ENCODE assay signal across 23 cellular contexts in the genomic region with DNA sequence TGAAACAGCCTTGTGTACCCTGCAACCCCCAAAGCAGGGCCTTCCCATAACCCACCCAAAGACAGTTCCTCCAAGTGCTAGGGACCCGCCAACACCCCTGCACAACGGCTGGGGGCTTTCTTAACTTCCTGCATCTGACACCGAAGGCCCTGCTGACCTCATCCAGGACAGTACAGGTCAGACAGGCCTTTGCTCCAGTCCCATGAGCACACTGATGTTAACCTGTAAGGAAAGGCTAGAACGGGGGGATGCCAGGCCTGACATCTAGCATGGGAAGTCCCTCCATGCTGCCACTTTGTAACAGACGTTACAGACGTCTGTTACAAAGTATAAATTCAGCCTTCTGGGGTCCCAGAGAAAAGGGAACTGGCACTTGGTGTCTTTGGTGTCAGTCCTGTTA.
DNase-seq lines count a peak whose midpoint lies in the region; ATAC-seq, FAIRE-seq and TF ChIP-seq lines count a peak whose summit lies in the region.
"Had no signal": no experiment of that assay in that cellular context is flagged by ENCODE, and none has a peak within 500 bp of the region (broad histone marks: within the 10 kb centered on the region; RNA-seq: fewer than 3 reads in every experiment).

No MANE protein-coding gene starts in this region.

- no peaks in the 10 kb centered on the region for H3K27me3 ChIP-seq in BLaER1 treated with 17β-estradiol and CSF1 and Interleukin-3, amounts not matched to agents 10 nM and 100 nM
- H3K27me3 ChIP-seq in neutrophil: no peaks in the 10 kb centered on the region
- H3K27me3 ChIP-seq: BE2C had no signal

- ATAC-seq in activated T-helper 17 cell treated with anti-CD3 and anti-CD28 coated beads, Interleukin-2, amount 50 U/mL, for 72 hours (replicated peaks): no peak
- ATAC-seq in esophagus mucosa: no peak

- peaks cover 0 to 85% (median 0%) of the 10 kb centered on the region in 11 experiments; a peak in 5 of 22 replicates for H4K20me1 ChIP-seq in BLaER1 treated with 17β-estradiol and CSF1 and Interleukin-3, amounts not matched to agents 10 nM and 100 nM

- peak overlapping the region; percentile 47 for H3K27ac Mint-ChIP-seq in activated T-helper 17 cell treated with anti-CD3 and anti-CD28 coated beads, Interleukin-2, amount 50 U/mL, for 72 hours

- H3K4me3 ChIP-seq in BLaER1 treated with 17β-estradiol and CSF1 and Interleukin-3, amounts not matched to agents 10 nM and 100 nM: no peak overlapping the region
- no peak overlapping the region for H3K4me3 ChIP-seq in neutrophil (ENCODE audit: low read depth in 1 of 2, low read length in 1 of 2)

- DNase-seq in GM12892 (ENCODE audit: insufficient read length) (no peak), midbrain (lab: John Stamatoyannopoulos, UW) (no peak), putamen (ENCODE audit: low spot score) (no peak), NCI-H2171 treated with DMSO at 0.1 percent for 48 hours (lab: John Stamatoyannopoulos, UW) (no peak)
- DNase-seq: BE2C; Caco-2; CD4-positive, alpha-beta memory T cell; DMS 273 treated with DMSO at 0.1 percent for 48 hours; DND-41; NCI-H1105; NCI-H146; NCI-H2029 treated with DMSO at 0.1 percent for 48 hours; NCI-H2171; NCI-H524 treated with DMSO at 0.1 percent for 48 hours; Right ventricle myocardium superior had no signal

- FAIRE-seq in GM12892 (lab: Jason Lieb, UNC): peak; percentile 60
- FAIRE-seq: A204.1, H54, HTR-8/SVneo had no signal

- no peak for TF ChIP-seq CTCF in neutrophil (IDR thresholded peaks at IDR 0.05)

- H3K36me3 Mint-ChIP-seq in activated T-helper 17 cell treated with anti-CD3 and anti-CD28 coated beads, Interleukin-2, amount 50 U/mL, for 72 hours (ENCODE audit: low read depth): no peaks in the 10 kb centered on the region

- peak overlapping the region in 9 of 11 experiments; percentile 10 to 69 (median 59); a peak in 19 of 22 replicates for H3K27ac ChIP-seq in BLaER1 treated with 17β-estradiol and CSF1 and Interleukin-3, amounts not matched to agents 10 nM and 100 nM
- peak overlapping the region; percentile 8 for H3K27ac ChIP-seq in neutrophil

- H3K4me1 ChIP-seq in BLaER1 treated with 17β-estradiol and CSF1 and Interleukin-3, amounts not matched to agents 10 nM and 100 nM: peaks cover 19 to 96% (median 87%) of the 10 kb centered on the region in 10 experiments
- H3K4me1 ChIP-seq in neutrophil (ENCODE audit: control insufficient read depth in 1 of 2, insufficient read depth in 1 of 2, low read depth in 1 of 2, low read length in 1 of 2): peaks cover 0 to 3% of the 10 kb centered on the region in 2 experiments
- H3K4me1 ChIP-seq: BE2C, Caco-2 had no signal

- TF ChIP-seq POLR2A in GM12892 (IDR thresholded peaks at IDR 0.05; ENCODE audit: low read depth, low read length): no peak

- H3K4me1 Mint-ChIP-seq in activated T-helper 17 cell treated with anti-CD3 and anti-CD28 coated beads, Interleukin-2, amount 50 U/mL, for 72 hours: peaks cover 17% of the 10 kb centered on the region

- H3K4me2 ChIP-seq in BLaER1 treated with 17β-estradiol and CSF1 and Interleukin-3, amounts not matched to agents 10 nM and 100 nM: peak overlapping the region; percentile 11 to 79 (median 69); a peak in 21 of 22 replicates

- H3K4me3 Mint-ChIP-seq in activated T-helper 17 cell treated with anti-CD3 and anti-CD28 coated beads, Interleukin-2, amount 50 U/mL, for 72 hours: no peak overlapping the region
- H3K4me3 Mint-ChIP-seq: CD4-positive, alpha-beta memory T cell had no signal

- no peaks in the 10 kb centered on the region for H3K27me3 Mint-ChIP-seq in activated T-helper 17 cell treated with anti-CD3 and anti-CD28 coated beads, Interleukin-2, amount 50 U/mL, for 72 hours
- H3K27me3 Mint-ChIP-seq: CD4-positive, alpha-beta memory T cell; IgD-negative memory B cell had no signal

- H3K9me3 Mint-ChIP-seq in activated T-helper 17 cell treated with anti-CD3 and anti-CD28 coated beads, Interleukin-2, amount 50 U/mL, for 72 hours: peaks cover 3% of the 10 kb centered on the region
- H3K9me3 Mint-ChIP-seq: IgD-negative memory B cell had no signal

- H3K36me3 ChIP-seq in BLaER1 treated with 17β-estradiol and CSF1 and Interleukin-3, amounts not matched to agents 10 nM and 100 nM: no peaks in the 10 kb centered on the region
- no peaks in the 10 kb centered on the region for H3K36me3 ChIP-seq in neutrophil
- H3K36me3 ChIP-seq: BE2C had no signal

- H3K9ac ChIP-seq in BLaER1 treated with 17β-estradiol and CSF1 and Interleukin-3, amounts not matched to agents 10 nM and 100 nM: peak overlapping the region in 10 of 11 experiments; percentile 3 to 57 (median 40); a peak in 13 of 22 replicates

- H3K9me3 ChIP-seq in BLaER1 treated with 17β-estradiol and CSF1 and Interleukin-3, amounts not matched to agents 10 nM and 100 nM (replicated peaks in 1 of 11): peaks cover 0 to 7% (median under 1%) of the 10 kb centered on the region in 11 experiments; a peak in 9 of 22 replicates
- no peaks in the 10 kb centered on the region for H3K9me3 ChIP-seq in neutrophil
- H3K9me3 ChIP-seq: BE2C, Caco-2 had no signal
